7 cellular contexts compared by ENCODE assay signal in the genomic region with DNA sequence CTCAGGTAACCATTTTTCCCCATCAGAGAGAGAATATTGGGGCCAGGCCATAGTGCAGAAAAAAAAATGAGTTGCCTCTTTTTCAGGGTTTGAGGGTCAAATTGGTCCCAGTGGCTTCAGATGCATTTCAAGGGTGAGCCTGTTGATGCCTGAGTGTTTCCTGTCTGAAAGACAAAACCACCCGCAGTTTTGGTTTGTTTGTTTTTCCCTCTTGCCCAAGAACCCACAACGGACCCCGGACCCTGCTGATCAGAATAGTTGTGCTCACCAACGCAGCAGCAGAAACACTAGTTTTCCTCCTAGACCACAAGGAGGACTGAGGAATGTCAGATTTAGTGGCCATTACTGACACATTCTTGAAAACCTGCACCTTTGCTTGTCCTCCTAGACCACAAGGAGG.
"Had no signal": no experiment of that assay in that cellular context is flagged by ENCODE, and none has a peak within 500 bp of the region (broad histone marks: within the 10 kb centered on the region; RNA-seq: fewer than 3 reads in every experiment).

No MANE protein-coding gene starts in this region.

- H2AFZ ChIP-seq: GM23338 had no signal

- ATAC-seq: GM23338 had no signal

- H3K4me3 ChIP-seq: GM23338 had no signal

- H3K4me2 ChIP-seq: GM23338, KMS-11 had no signal

- H3K9ac ChIP-seq: KMS-11 had no signal

- DNase-seq: H9, HCEC 1CT, Karpas-422, KBM-7 had no signal

- H3K27ac ChIP-seq: HL-60, KMS-11 had no signal
